30 cellular contexts compared by ENCODE assay signal in the genomic region with DNA sequence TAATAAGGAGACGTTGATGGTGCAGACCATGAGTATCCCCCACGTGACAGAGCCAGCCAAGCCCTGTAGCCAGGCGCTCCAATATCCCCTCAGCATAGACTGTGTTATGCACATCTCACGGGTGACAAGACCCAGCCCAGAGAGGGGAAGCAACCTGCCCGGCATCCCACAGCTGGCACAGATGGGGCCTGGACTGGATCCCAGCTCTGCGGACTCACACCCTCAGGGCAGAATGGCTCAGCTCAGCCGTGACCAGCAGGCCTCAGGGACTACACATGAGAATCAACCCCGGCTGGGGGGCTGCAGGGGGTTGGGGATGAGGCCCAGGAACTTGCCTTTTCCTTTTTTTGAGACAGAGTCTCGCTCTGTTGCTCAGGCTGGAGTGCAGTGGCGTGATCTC. TPM values are rescaled to one million over a fixed set of nuclear protein-coding genes. Genes with fewer than 3 reads are reported as not detected.
A peak's percentile ranks its signal among the peaks of the same experiment; 100 is the strongest.
DNase-seq lines count a peak whose midpoint lies in the region; TF ChIP-seq lines count a peak whose summit lies in the region.
"Had no signal": no experiment of that assay in that cellular context is flagged by ENCODE, and none has a peak within 500 bp of the region (broad histone marks: within the 10 kb centered on the region; RNA-seq: fewer than 3 reads in every experiment).

No MANE protein-coding gene starts in this region.

- DNase-seq in BE2C, result peak; percentile 61
- peak; percentile 28 for DNase-seq in GM12865 (ENCODE audit: low read depth)
- peak; percentile 67 for DNase-seq in RPMI7951 (ENCODE audit: low read depth)
- DNase-seq in kidney glomerular epithelial cell (lab: John Stamatoyannopoulos, UW), result peak; percentile 3
- DNase-seq in H7, result no peak
- no peak for DNase-seq in HCEC 1CT
- no peak for DNase-seq in NOMO-1 treated with DMSO at 0.1 percent for 48 hours (lab: John Stamatoyannopoulos, UW; ENCODE audit: unreplicated experiment)
- DNase-seq: activated CD4-positive, alpha-beta T cell treated with anti-CD3 and anti-CD28 coated beads, Interleukin-2, amount 10 ng/mL, durations not matched to agents 7 days and 5 days; activated naive CD4-positive, alpha-beta T cell treated with Interleukin-2 at 50 U/mL for 16 hours; activated T-cell treated with anti-CD3 and anti-CD28 coated beads, Interleukin-2, amount 50 U/mL, for 48 hours; effector CD8-positive, alpha-beta T cell; H9; MM.1S; naive thymus-derived CD8-positive, alpha-beta T cell; NCI-H1417 treated with DMSO at 0.1 percent for 48 hours; NCI-H2107; NK-92 treated with Interleukin-12 subunit alpha and Interleukin-12 subunit beta, amount 100 ng/mL, for 24 hours; RPMI8226; stimulated activated CD4-positive, alpha-beta T cell treated with anti-CD3 and anti-CD28 coated beads, Interleukin-2, amount 100 ng/mL, for 48 hours; T-helper 2 cell; WERI-Rb-1 had no signal

- no peak overlapping the region for H3K4me3 ChIP-seq in BE2C (ENCODE audit: low read depth, low read length)
- no peak overlapping the region for H3K4me3 ChIP-seq in GM12865 (ENCODE audit: low read depth, low read length)
- H3K4me3 ChIP-seq in H7 (ENCODE audit: insufficient read depth, low read depth, low read length), result no peak overlapping the region
- H3K4me3 ChIP-seq: breast epithelium had no signal

- H3K4me1 ChIP-seq in BE2C, result peaks cover 18% of the 10 kb centered on the region
- H3K4me1 ChIP-seq: breast epithelium had no signal

- H3K27me3 ChIP-seq in BE2C (no peaks in the 10 kb centered on the region), H7 (ENCODE audit: control insufficient read depth, insufficient read depth, low read length) (no peaks in the 10 kb centered on the region)

- H3K36me3 ChIP-seq in BE2C (no peaks in the 10 kb centered on the region), H7 (replicated peaks; ENCODE audit: control insufficient read depth, insufficient read depth, low read length) (no peaks in the 10 kb centered on the region)
- H3K36me3 ChIP-seq: breast epithelium, WERI-Rb-1 had no signal

- TF ChIP-seq CTCF in BE2C (IDR thresholded peaks at IDR 0.05; ENCODE audit: low read depth, low read length), result no peak
- TF ChIP-seq CTCF in GM12865 (IDR thresholded peaks at IDR 0.05; ENCODE audit: insufficient read depth, low read depth, low read length, missing control alignments), result no peak

- H3K9me3 ChIP-seq in BE2C, result no peaks in the 10 kb centered on the region
- H3K9me3 ChIP-seq: breast epithelium had no signal

RNA-seq across cellular contexts. Expression of gene FIBCD1, which starts 11.7 kb away (rescaled TPM):
- not detected for polyA plus RNA-seq in BE2C (2012; ENCODE audit: insufficient read depth, insufficient read length, low read depth)
- 15.6 and 16.9 TPM in 2 replicates for total RNA-seq in RPMI7951 (2014; rRNA removed; shearing (Covaris generic))
- total RNA-seq in H7 (2014; rRNA removed; shearing (Covaris generic)), result 6.1 and 6.2 TPM in 2 replicates
- total RNA-seq: activated CD4-positive, alpha-beta T cell treated with anti-CD3 and anti-CD28 coated beads, Interleukin-2, amount 10 ng/mL, durations not matched to agents 7 days and 5 days; left lobe of liver; naive thymus-derived CD8-positive, alpha-beta T cell had no signal
- polyA plus RNA-seq: IgD-negative memory B cell; naive thymus-derived CD8-positive, alpha-beta T cell had no signal

RNA-seq across cellular contexts. Expression of gene QRFP, which starts 30.7 kb away (rescaled TPM):
- not detected for polyA plus RNA-seq in BE2C (2012; ENCODE audit: insufficient read depth, insufficient read length, low read depth)
- not detected in 2 replicates for total RNA-seq in RPMI7951 (2014; rRNA removed; shearing (Covaris generic))
- total RNA-seq in H7 (2014; rRNA removed; shearing (Covaris generic)), result not detected in 2 replicates
- total RNA-seq: activated CD4-positive, alpha-beta T cell treated with anti-CD3 and anti-CD28 coated beads, Interleukin-2, amount 10 ng/mL, durations not matched to agents 7 days and 5 days; breast epithelium; foreskin keratinocyte; H9; left lobe of liver; naive thymus-derived CD8-positive, alpha-beta T cell; NCI-H460; omental fat pad; temporal lobe; urinary bladder had no signal
- polyA plus RNA-seq: AG04450; foreskin keratinocyte; IgD-negative memory B cell; naive thymus-derived CD8-positive, alpha-beta T cell had no signal

Comparison
In these comparisons a context has a peak if more than half of its experiments do, and no peak if none do; other contexts are left out.
1. DNase-seq: peak in BE2C (single experiment), GM12865 (single experiment), RPMI7951 (single experiment) and kidney glomerular epithelial cell (single experiment); none in H7 (single experiment), HCEC 1CT (single experiment) and NOMO-1 treated with DMSO at 0.1 percent for 48 hours (single experiment).